ENCODE assay signal across 8 cellular contexts in the genomic region with DNA sequence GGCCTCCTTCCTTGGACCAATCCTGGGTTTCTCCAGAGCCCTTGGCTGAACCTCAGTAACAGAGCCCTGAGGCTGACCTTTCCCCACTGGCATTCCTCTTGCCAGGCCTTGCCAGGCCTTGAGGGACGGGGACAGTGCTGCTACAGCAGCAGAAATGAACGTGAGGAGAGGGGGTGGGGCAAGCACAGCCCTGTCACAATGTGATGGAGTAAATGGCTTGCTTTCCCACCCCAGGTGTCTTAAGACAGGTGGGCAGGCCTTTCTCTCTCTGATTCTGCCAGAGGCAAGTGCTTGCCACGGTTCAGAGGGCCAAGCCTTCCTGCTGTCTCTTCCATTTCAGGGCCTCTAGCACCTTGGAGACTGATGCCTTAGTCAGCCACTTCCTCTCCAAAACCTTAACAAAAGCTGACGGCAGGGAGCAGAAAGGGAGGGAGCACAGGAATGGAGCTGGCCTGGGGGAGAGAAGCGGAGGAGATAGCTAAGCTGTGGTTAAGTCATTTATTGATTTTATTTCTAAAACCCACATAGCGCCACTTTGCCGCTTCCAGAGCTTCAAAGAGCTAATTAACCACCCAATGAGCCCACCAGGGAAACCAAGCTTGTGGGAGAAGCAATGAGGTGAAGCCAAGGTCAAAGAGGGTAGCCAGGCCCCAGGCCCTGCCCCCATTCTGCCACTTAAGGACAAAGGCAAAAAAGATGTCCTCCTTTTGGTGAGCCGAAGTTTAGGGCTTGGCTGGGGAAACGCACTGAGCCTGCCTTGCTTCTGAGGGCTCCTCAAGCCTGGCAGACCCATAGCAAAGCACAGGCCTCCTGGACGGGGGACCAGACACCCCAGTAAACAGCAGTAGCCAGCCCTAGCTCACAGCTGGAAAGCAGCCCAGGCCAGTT. TPM values are rescaled to one million over a fixed set of nuclear protein-coding genes. Genes with fewer than 3 reads are reported as not detected.
A peak's percentile ranks its signal among the peaks of the same experiment; 100 is the strongest.
DNase-seq lines count a peak whose midpoint lies in the region; ATAC-seq and TF ChIP-seq lines count a peak whose summit lies in the region.

No MANE protein-coding gene starts in this region.

- no peaks in the 10 kb centered on the region for H3K27me3 ChIP-seq in HL-60 (ENCODE audit: insufficient read depth, poor library complexity, severe bottlenecking)
- H3K27me3 ChIP-seq in smooth muscle cell (ENCODE audit: low read depth) = no peaks in the 10 kb centered on the region

- H3K4me3 Mint-ChIP-seq in activated T-helper 1 cell treated with anti-CD3 and anti-CD28 coated beads, Interleukin-12 subunit alpha, Interleukin-12 subunit beta, Interleukin-2, Interleukin-4 antibody, amounts not matched to agents 30 ng/mL and 10 ng/mL and 1 ng/mL, durations not matched to agents 14 hours and 24 hours and 36 hours = peak overlapping the region; percentile 80

- no peaks in the 10 kb centered on the region for H3K36me3 ChIP-seq in smooth muscle cell (ENCODE audit: low read depth)

- H3K27ac ChIP-seq in HL-60 (replicated peaks) (peak overlapping the region; percentile 38), smooth muscle cell (ENCODE audit: low read depth) (peak overlapping the region; percentile 31)

- no peak overlapping the region for H3K4me2 ChIP-seq in smooth muscle cell

- H3K27ac Mint-ChIP-seq in activated T-helper 1 cell treated with anti-CD3 and anti-CD28 coated beads, Interleukin-12 subunit alpha, Interleukin-12 subunit beta, Interleukin-2, Interleukin-4 antibody, amounts not matched to agents 30 ng/mL and 10 ng/mL and 1 ng/mL, durations not matched to agents 14 hours and 24 hours and 36 hours = peak overlapping the region; percentile 88

- peak; percentile 57 for DNase-seq in Ammon's horn (ENCODE audit: low spot score)
- DNase-seq in HL-60 (ENCODE audit: low read depth in 1 of 2, low spot score in 1 of 2) = peak in 1 of 2 experiments; percentile 39
- DNase-seq in activated T-helper 1 cell treated with anti-CD3 and anti-CD28 coated beads, Interleukin-12 subunit alpha, Interleukin-12 subunit beta, Interleukin-2, Interleukin-4 antibody, amounts not matched to agents 30 ng/mL and 10 ng/mL and 1 ng/mL, durations not matched to agents 14 hours and 24 hours and 36 hours (ENCODE audit: low spot score) = no peak
- DNase-seq in hepatic stellate cell (ENCODE audit: low spot score) = peak; percentile 75
- no peak for DNase-seq in smooth muscle cell (lab: John Stamatoyannopoulos, UW; ENCODE audit: unreplicated experiment)
- no peak for DNase-seq in NCI-H187 treated with DMSO at 0.1 percent for 48 hours (lab: John Stamatoyannopoulos, UW)
- no peak for DNase-seq in cortex of kidney (lab: John Stamatoyannopoulos, UW)

- H3K4me1 Mint-ChIP-seq in activated T-helper 1 cell treated with anti-CD3 and anti-CD28 coated beads, Interleukin-12 subunit alpha, Interleukin-12 subunit beta, Interleukin-2, Interleukin-4 antibody, amounts not matched to agents 30 ng/mL and 10 ng/mL and 1 ng/mL, durations not matched to agents 14 hours and 24 hours and 36 hours (ENCODE audit: low read depth) = peaks cover 79% of the 10 kb centered on the region

- no peak overlapping the region for H2AFZ ChIP-seq in smooth muscle cell (ENCODE audit: low read depth)

- H3K4me1 ChIP-seq in smooth muscle cell (ENCODE audit: low read depth) = peaks cover 29% of the 10 kb centered on the region

- H3K27me3 Mint-ChIP-seq in activated T-helper 1 cell treated with anti-CD3 and anti-CD28 coated beads, Interleukin-12 subunit alpha, Interleukin-12 subunit beta, Interleukin-2, Interleukin-4 antibody, amounts not matched to agents 30 ng/mL and 10 ng/mL and 1 ng/mL, durations not matched to agents 14 hours and 24 hours and 36 hours (ENCODE audit: insufficient read depth) = no peaks in the 10 kb centered on the region

- 80% methylated on average over 10 of the region's 10 CpGs for WGBS in smooth muscle cell (ENCODE audit: low lambda C conversion rate)

- H4K20me1 ChIP-seq in smooth muscle cell (ENCODE audit: low read depth) = peaks cover 75% of the 10 kb centered on the region

- intact Hi-C loops in activated T-helper 1 cell treated with anti-CD3 and anti-CD28 coated beads, Interleukin-12 subunit alpha, Interleukin-12 subunit beta, Interleukin-2, Interleukin-4 antibody, amounts not matched to agents 30 ng/mL and 10 ng/mL and 1 ng/mL, durations not matched to agents 14 hours and 24 hours and 36 hours (cut with micrococcal nuclease) = loop anchor here (2.0 kb wide), 1 partner anchor 14 kb away; no protein-coding TSS in a partner anchor

- H3K9me3 ChIP-seq in smooth muscle cell (replicated peaks; ENCODE audit: low read depth) = no peaks in the 10 kb centered on the region

- peaks cover 12% of the 10 kb centered on the region for H3K79me2 ChIP-seq in smooth muscle cell (ENCODE audit: low read depth)

- H3F3A ChIP-seq in smooth muscle cell (ENCODE audit: low read depth) = peaks cover 47% of the 10 kb centered on the region

- H3K4me3 ChIP-seq in HL-60 (replicated peaks; ENCODE audit: insufficient read depth, low read length) = no peak overlapping the region
- no peak overlapping the region for H3K4me3 ChIP-seq in smooth muscle cell

- H3K9ac ChIP-seq in smooth muscle cell (ENCODE audit: low read depth) = no peak overlapping the region

- TF ChIP-seq CTCF in HL-60 (IDR thresholded peaks at IDR 0.05; ENCODE audit: insufficient read depth, low read length) = no peak
- no peak for TF ChIP-seq CTCF in smooth muscle cell (IDR thresholded peaks at IDR 0.05; ENCODE audit: borderline replicate concordance, insufficient read depth, poor library complexity, severe bottlenecking)

- no peak for ATAC-seq in GM19397 (IDR thresholded peaks at IDR 0.05; ENCODE audit: unreplicated experiment)

- H3K9me3 Mint-ChIP-seq in activated T-helper 1 cell treated with anti-CD3 and anti-CD28 coated beads, Interleukin-12 subunit alpha, Interleukin-12 subunit beta, Interleukin-2, Interleukin-4 antibody, amounts not matched to agents 30 ng/mL and 10 ng/mL and 1 ng/mL, durations not matched to agents 14 hours and 24 hours and 36 hours = no peaks in the 10 kb centered on the region

- H3K36me3 Mint-ChIP-seq in activated T-helper 1 cell treated with anti-CD3 and anti-CD28 coated beads, Interleukin-12 subunit alpha, Interleukin-12 subunit beta, Interleukin-2, Interleukin-4 antibody, amounts not matched to agents 30 ng/mL and 10 ng/mL and 1 ng/mL, durations not matched to agents 14 hours and 24 hours and 36 hours (ENCODE audit: low read depth) = peaks cover 58% of the 10 kb centered on the region

RNA-seq across cellular contexts. Expression of a gene that starts 3.4 kb away (rescaled TPM):
- 2.7 and 4.8 TPM in 2 replicates for total RNA-seq in activated T-helper 1 cell treated with anti-CD3 and anti-CD28 coated beads, Interleukin-12 subunit alpha, Interleukin-12 subunit beta, Interleukin-2, Interleukin-4 antibody, amounts not matched to agents 30 ng/mL and 10 ng/mL and 1 ng/mL, durations not matched to agents 14 hours and 24 hours and 36 hours
- 0.58 and 2.2 TPM in 2 replicates for total RNA-seq in smooth muscle cell
- 1.1 and 2.0 TPM in 2 replicates for polyA plus RNA-seq in smooth muscle cell

RNA-seq across cellular contexts. Expression of a gene that starts 15.2 kb away (rescaled TPM):
- 518 and 538 TPM in 2 replicates for total RNA-seq in activated T-helper 1 cell treated with anti-CD3 and anti-CD28 coated beads, Interleukin-12 subunit alpha, Interleukin-12 subunit beta, Interleukin-2, Interleukin-4 antibody, amounts not matched to agents 30 ng/mL and 10 ng/mL and 1 ng/mL, durations not matched to agents 14 hours and 24 hours and 36 hours
- total RNA-seq in smooth muscle cell = 78.8 and 115 TPM in 2 replicates
- polyA plus RNA-seq in smooth muscle cell = 84.2 and 101 TPM in 2 replicates

RNA-seq across cellular contexts. Expression of a gene that starts 19.2 kb away (rescaled TPM):
- 15.8 and 19.5 TPM in 2 replicates for total RNA-seq in activated T-helper 1 cell treated with anti-CD3 and anti-CD28 coated beads, Interleukin-12 subunit alpha, Interleukin-12 subunit beta, Interleukin-2, Interleukin-4 antibody, amounts not matched to agents 30 ng/mL and 10 ng/mL and 1 ng/mL, durations not matched to agents 14 hours and 24 hours and 36 hours
- 0.40 and 2.9 TPM in 2 replicates for total RNA-seq in smooth muscle cell
- polyA plus RNA-seq in smooth muscle cell = 0.78 and 3.6 TPM in 2 replicates

RNA-seq across cellular contexts. Expression of a gene that starts 39.9 kb away (rescaled TPM):
- total RNA-seq in activated T-helper 1 cell treated with anti-CD3 and anti-CD28 coated beads, Interleukin-12 subunit alpha, Interleukin-12 subunit beta, Interleukin-2, Interleukin-4 antibody, amounts not matched to agents 30 ng/mL and 10 ng/mL and 1 ng/mL, durations not matched to agents 14 hours and 24 hours and 36 hours = 70.2 and 70.7 TPM in 2 replicates
- total RNA-seq in smooth muscle cell = 25.9 and 28.9 TPM in 2 replicates
- polyA plus RNA-seq in smooth muscle cell = 20.0 and 23.6 TPM in 2 replicates

RNA-seq across cellular contexts. Expression of a gene that starts 40.2 kb away (rescaled TPM):
- 0.17 and 0.23 TPM in 2 replicates for total RNA-seq in activated T-helper 1 cell treated with anti-CD3 and anti-CD28 coated beads, Interleukin-12 subunit alpha, Interleukin-12 subunit beta, Interleukin-2, Interleukin-4 antibody, amounts not matched to agents 30 ng/mL and 10 ng/mL and 1 ng/mL, durations not matched to agents 14 hours and 24 hours and 36 hours
- 0.13 and 1.4 TPM in 2 replicates for total RNA-seq in smooth muscle cell
- polyA plus RNA-seq in smooth muscle cell = 1.7 and 2.6 TPM in 2 replicates

Comparison
In these comparisons a context has a peak if more than half of its experiments do, and no peak if none do; other contexts are left out.
1. DNase-seq: peak in Ammon's horn (single experiment) and hepatic stellate cell (single experiment); none in activated T-helper 1 cell treated with anti-CD3 and anti-CD28 coated beads, Interleukin-12 subunit alpha, Interleukin-12 subunit beta, Interleukin-2, Interleukin-4 antibody, amounts not matched to agents 30 ng/mL and 10 ng/mL and 1 ng/mL, durations not matched to agents 14 hours and 24 hours and 36 hours (single experiment), smooth muscle cell (single experiment), NCI-H187 treated with DMSO at 0.1 percent for 48 hours (single experiment) and cortex of kidney (single experiment).